16 cellular contexts compared by ENCODE assay signal in genomic region chr7:6237002-6237401, GRCh38.
"Had no signal": no experiment of that assay in that cellular context is flagged by ENCODE, and none has a peak within 500 bp of the region (broad histone marks: within the 10 kb centered on the region; RNA-seq: fewer than 3 reads in every experiment).

No MANE protein-coding gene starts in this region.

- H3K4me3 ChIP-seq: left lung, prostate gland, right lobe of liver, smooth muscle cell, testis had no signal

- H3K9me3 ChIP-seq: left lung, prostate gland, right lobe of liver, testis had no signal

- H3K27ac ChIP-seq: left lung, prostate gland, right lobe of liver, testis had no signal

- ATAC-seq: effector memory CD8-positive, alpha-beta T cell; left lung; naive thymus-derived CD8-positive, alpha-beta T cell; right lobe of liver; stimulated activated naive CD8-positive, alpha-beta T cell treated with anti-CD3 and anti-CD28 coated beads, Interleukin-15, amount 100 ng/mL, for 72 hours had no signal

- H3K27me3 ChIP-seq: left lung, right lobe of liver, testis had no signal

- H3K27me3 Mint-ChIP-seq: effector memory CD8-positive, alpha-beta T cell had no signal

- H3K4me3 Mint-ChIP-seq: activated CD4-positive, alpha-beta T cell treated with anti-CD3 and anti-CD28 coated beads, Interleukin-2, amount 10 ng/mL, durations not matched to agents 7 days and 5 days; activated naive CD8-positive, alpha-beta T cell treated with anti-CD3 and anti-CD28 coated beads, Interleukin-2, amount 10 ng/mL, durations not matched to agents 7 days and 5 days; brain; dendritic cell treated with granulocyte-macrophage colony-stimulating factor and Interleukin-4, amounts not matched to agents 40 ng/mL and 50 ng/mL, for 4 days; effector memory CD8-positive, alpha-beta T cell; memory B cell; naive thymus-derived CD8-positive, alpha-beta T cell; stimulated activated naive CD8-positive, alpha-beta T cell treated with anti-CD3 and anti-CD28 coated beads, Interleukin-15, amount 100 ng/mL, for 72 hours had no signal

- H3K36me3 ChIP-seq: left lung, prostate gland, right lobe of liver had no signal

- H3K9me3 Mint-ChIP-seq: activated CD4-positive, alpha-beta T cell treated with anti-CD3 and anti-CD28 coated beads, Interleukin-2, amount 10 ng/mL, durations not matched to agents 7 days and 5 days; activated naive CD8-positive, alpha-beta T cell treated with anti-CD3 and anti-CD28 coated beads, Interleukin-2, amount 10 ng/mL, durations not matched to agents 7 days and 5 days; brain; dendritic cell treated with granulocyte-macrophage colony-stimulating factor and Interleukin-4, amounts not matched to agents 40 ng/mL and 50 ng/mL, for 4 days; effector memory CD8-positive, alpha-beta T cell; memory B cell; stimulated activated naive CD8-positive, alpha-beta T cell treated with anti-CD3 and anti-CD28 coated beads, Interleukin-15, amount 100 ng/mL, for 72 hours had no signal

- H3K27ac Mint-ChIP-seq: activated CD4-positive, alpha-beta T cell treated with anti-CD3 and anti-CD28 coated beads, Interleukin-2, amount 10 ng/mL, durations not matched to agents 7 days and 5 days; activated naive CD8-positive, alpha-beta T cell treated with anti-CD3 and anti-CD28 coated beads, Interleukin-2, amount 10 ng/mL, durations not matched to agents 7 days and 5 days; dendritic cell treated with granulocyte-macrophage colony-stimulating factor and Interleukin-4, amounts not matched to agents 40 ng/mL and 50 ng/mL, for 4 days; memory B cell; stimulated activated naive CD8-positive, alpha-beta T cell treated with anti-CD3 and anti-CD28 coated beads, Interleukin-15, amount 100 ng/mL, for 72 hours had no signal

- H3K36me3 Mint-ChIP-seq: activated naive CD8-positive, alpha-beta T cell treated with anti-CD3 and anti-CD28 coated beads, Interleukin-2, amount 10 ng/mL, durations not matched to agents 7 days and 5 days; memory B cell had no signal

- DNase-seq: activated CD4-positive, alpha-beta T cell treated with anti-CD3 and anti-CD28 coated beads, Interleukin-2, amount 10 ng/mL, durations not matched to agents 7 days and 5 days; activated CD8-positive, alpha-beta memory T cell treated with anti-CD3 and anti-CD28 coated beads for 24 hours; activated naive CD8-positive, alpha-beta T cell treated with anti-CD3 and anti-CD28 coated beads, Interleukin-2, amount 10 ng/mL, durations not matched to agents 7 days and 5 days; cerebellar nuclear complex; effector memory CD8-positive, alpha-beta T cell; foreskin melanocyte; left lung; naive thymus-derived CD8-positive, alpha-beta T cell; right lobe of liver; stimulated activated naive CD8-positive, alpha-beta T cell treated with anti-CD3 and anti-CD28 coated beads, Interleukin-15, amount 100 ng/mL, for 72 hours; testis had no signal

- H3K4me1 ChIP-seq: prostate gland, right lobe of liver had no signal

- H3K4me2 ChIP-seq: smooth muscle cell had no signal
